ENCODE assay signal across 12 cellular contexts in the genomic region with DNA sequence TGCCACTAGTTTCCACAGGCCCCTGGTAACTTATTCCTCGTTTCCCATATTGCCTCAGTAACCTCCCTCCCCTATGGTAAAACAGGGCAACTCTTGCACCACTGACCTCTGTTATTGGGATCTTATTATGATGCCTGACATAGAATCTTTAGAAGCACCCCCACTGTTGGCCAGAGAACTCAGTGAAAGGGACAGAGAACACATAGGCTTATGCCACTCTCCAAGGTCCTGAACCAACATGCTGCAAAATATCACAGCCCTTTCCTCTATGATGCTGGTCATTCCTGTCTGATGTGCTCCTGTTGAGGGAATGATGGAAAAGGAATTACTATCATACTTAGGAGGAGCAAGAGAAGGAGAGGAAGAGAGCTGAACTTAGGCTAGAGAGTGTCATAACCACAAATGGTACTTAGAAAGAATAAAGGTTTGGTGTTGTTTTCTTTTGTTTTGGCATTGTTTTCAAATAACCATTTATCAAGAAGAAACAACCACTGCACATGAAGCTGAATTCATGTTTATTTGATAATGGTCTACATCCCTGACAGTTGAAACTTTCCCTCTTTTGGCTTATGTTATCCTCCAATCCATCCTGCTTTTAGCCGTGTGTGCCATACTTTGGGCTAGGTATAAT.
DNase-seq lines count a peak whose midpoint lies in the region; ATAC-seq, FAIRE-seq and TF ChIP-seq lines count a peak whose summit lies in the region.
"Had no signal": no experiment of that assay in that cellular context is flagged by ENCODE, and none has a peak within 500 bp of the region (broad histone marks: within the 10 kb centered on the region; RNA-seq: fewer than 3 reads in every experiment).

No MANE protein-coding gene starts in this region.

- in situ Hi-C loops in SK-MEL-5 (cut with HindIII; ENCODE audit: low pct_unique_long_range_greater_than_20kb, low sequenced_read_pairs) = no loop called here

- ATAC-seq in A549 = no peak
- ATAC-seq in HG03280 (IDR thresholded peaks at IDR 0.05; ENCODE audit: unreplicated experiment) = no peak
- ATAC-seq: activated naive CD8-positive, alpha-beta T cell treated with anti-CD3 and anti-CD28 coated beads, Interleukin-2, amount 50 U/mL, for 24 hours had no signal

- H3K27ac ChIP-seq in A549 (no peak overlapping the region), coronary artery (no peak overlapping the region)
- H3K27ac ChIP-seq: BLaER1 treated with 17β-estradiol and CSF1 and Interleukin-3, amounts not matched to agents 10 nM and 100 nM; right atrium auricular region had no signal

- no peak for FAIRE-seq in A549 (lab: Jason Lieb, UNC)

- DNase-seq in A549 (ENCODE audit: low read depth in 1 of 2, low spot score in 1 of 2) (peak in 1 of 2 experiments; percentile 1), H7 (peak; percentile 59), SK-MEL-5 (ENCODE audit: low read depth, low spot score) (peak; percentile 17), fibroblast of villous mesenchyme (ENCODE audit: low read depth) (peak; percentile 13), coronary artery (ENCODE audit: low spot score) (no peak), cerebellar nuclear complex (lab: John Stamatoyannopoulos, UW) (no peak), dedifferentiated amniotic fluid mesenchymal stem cell (ENCODE audit: extremely low spot score) (no peak)
- DNase-seq: activated naive CD8-positive, alpha-beta T cell treated with anti-CD3 and anti-CD28 coated beads, Interleukin-2, amount 50 U/mL, for 24 hours; NCI-H226 had no signal

- H3K4me2 ChIP-seq in A549 = no peak overlapping the region
- H3K4me2 ChIP-seq: BLaER1 treated with 17β-estradiol and CSF1 and Interleukin-3, amounts not matched to agents 10 nM and 100 nM had no signal

- TF ChIP-seq CTCF in A549 (IDR thresholded peaks at IDR 0.05) (no peak), fibroblast of villous mesenchyme (IDR thresholded peaks at IDR 0.05; ENCODE audit: insufficient read depth, low read depth, low read length) (no peak), coronary artery (IDR thresholded peaks at IDR 0.05) (no peak)

- H3K36me3 ChIP-seq in H7 (replicated peaks; ENCODE audit: control insufficient read depth, insufficient read depth, low read length) = no peaks in the 10 kb centered on the region
- H3K36me3 ChIP-seq: BLaER1 treated with 17β-estradiol and CSF1 and Interleukin-3, amounts not matched to agents 10 nM and 100 nM; right atrium auricular region had no signal

- CTCF ChIA-PET in A549 (lab: Yijun Ruan, JAX) = no interaction called here

- no peak overlapping the region for H3K4me3 ChIP-seq in A549
- no peak overlapping the region for H3K4me3 ChIP-seq in H7 (ENCODE audit: insufficient read depth, low read depth, low read length)
- H3K4me3 ChIP-seq in fibroblast of villous mesenchyme (ENCODE audit: low read depth, low read length) = no peak overlapping the region
- H3K4me3 ChIP-seq in coronary artery = no peak overlapping the region
- H3K4me3 ChIP-seq: BLaER1 treated with 17β-estradiol and CSF1 and Interleukin-3, amounts not matched to agents 10 nM and 100 nM; right atrium auricular region had no signal

- no peak for TF ChIP-seq EP300 in A549 (IDR thresholded peaks at IDR 0.05)

- H3K9me3 ChIP-seq in A549 = no peaks in the 10 kb centered on the region
- H3K9me3 ChIP-seq: BLaER1 treated with 17β-estradiol and CSF1 and Interleukin-3, amounts not matched to agents 10 nM and 100 nM; right atrium auricular region had no signal

- no peaks in the 10 kb centered on the region for H3K4me1 ChIP-seq in A549
- H3K4me1 ChIP-seq: BLaER1 treated with 17β-estradiol and CSF1 and Interleukin-3, amounts not matched to agents 10 nM and 100 nM; right atrium auricular region had no signal

- no peak for TF ChIP-seq POLR2A in A549 (IDR thresholded peaks at IDR 0.05; ENCODE audit: low read length)

- H3K27me3 ChIP-seq in H7 (ENCODE audit: control insufficient read depth, insufficient read depth, low read length) = no peaks in the 10 kb centered on the region
- H3K27me3 ChIP-seq: BLaER1 treated with 17β-estradiol and CSF1 and Interleukin-3, amounts not matched to agents 10 nM and 100 nM; right atrium auricular region had no signal

- POLR2A ChIA-PET in A549 (lab: Yijun Ruan, JAX) = no interaction called here

- no peak for TF ChIP-seq RAD21 in A549 (conservative IDR thresholded peaks at IDR 0.05 in 1 of 2, IDR thresholded peaks at IDR 0.05 in 1 of 2)

- WGBS in A549 (ENCODE audit: missing lambda C conversion rate) = 0% methylated on average over 2 of the region's 2 CpGs

TF ChIP-seq in A549, 52 proteins besides CTCF, POLR2A, EP300 and RAD21:
- TF ChIP-seq CBX8 (IDR thresholded peaks at IDR 0.05) = no peak
- no peak for TF ChIP-seq SMC3 (IDR thresholded peaks at IDR 0.05)
- no peak for TF ChIP-seq SREBF2 (IDR thresholded peaks at IDR 0.05)
- no peak for TF ChIP-seq HEYL (CRISPR knock-in tag; IDR thresholded peaks at IDR 0.05)
- TF ChIP-seq, protein P1, sequence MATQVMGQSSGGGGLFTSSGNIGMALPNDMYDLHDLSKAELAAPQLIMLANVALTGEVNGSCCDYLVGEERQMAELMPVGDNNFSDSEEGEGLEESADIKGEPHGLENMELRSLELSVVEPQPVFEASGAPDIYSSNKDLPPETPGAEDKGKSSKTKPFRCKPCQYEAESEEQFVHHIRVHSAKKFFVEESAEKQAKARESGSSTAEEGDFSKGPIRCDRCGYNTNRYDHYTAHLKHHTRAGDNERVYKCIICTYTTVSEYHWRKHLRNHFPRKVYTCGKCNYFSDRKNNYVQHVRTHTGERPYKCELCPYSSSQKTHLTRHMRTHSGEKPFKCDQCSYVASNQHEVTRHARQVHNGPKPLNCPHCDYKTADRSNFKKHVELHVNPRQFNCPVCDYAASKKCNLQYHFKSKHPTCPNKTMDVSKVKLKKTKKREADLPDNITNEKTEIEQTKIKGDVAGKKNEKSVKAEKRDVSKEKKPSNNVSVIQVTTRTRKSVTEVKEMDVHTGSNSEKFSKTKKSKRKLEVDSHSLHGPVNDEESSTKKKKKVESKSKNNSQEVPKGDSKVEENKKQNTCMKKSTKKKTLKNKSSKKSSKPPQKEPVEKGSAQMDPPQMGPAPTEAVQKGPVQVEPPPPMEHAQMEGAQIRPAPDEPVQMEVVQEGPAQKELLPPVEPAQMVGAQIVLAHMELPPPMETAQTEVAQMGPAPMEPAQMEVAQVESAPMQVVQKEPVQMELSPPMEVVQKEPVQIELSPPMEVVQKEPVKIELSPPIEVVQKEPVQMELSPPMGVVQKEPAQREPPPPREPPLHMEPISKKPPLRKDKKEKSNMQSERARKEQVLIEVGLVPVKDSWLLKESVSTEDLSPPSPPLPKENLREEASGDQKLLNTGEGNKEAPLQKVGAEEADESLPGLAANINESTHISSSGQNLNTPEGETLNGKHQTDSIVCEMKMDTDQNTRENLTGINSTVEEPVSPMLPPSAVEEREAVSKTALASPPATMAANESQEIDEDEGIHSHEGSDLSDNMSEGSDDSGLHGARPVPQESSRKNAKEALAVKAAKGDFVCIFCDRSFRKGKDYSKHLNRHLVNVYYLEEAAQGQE (IDR thresholded peaks at IDR 0.05) = peak; percentile 88
- TF ChIP-seq ESRRA (IDR thresholded peaks at IDR 0.05; ENCODE audit: borderline replicate concordance, low read length) = no peak
TF ChIP-seq in A549: peak in this region for 1.

Comparison
In these comparisons a context has a peak if more than half of its experiments do, and no peak if none do; other contexts are left out.
1. DNase-seq: peak in H7 (single experiment), SK-MEL-5 (single experiment) and fibroblast of villous mesenchyme (single experiment); none in coronary artery (single experiment), cerebellar nuclear complex (0 of 2) and dedifferentiated amniotic fluid mesenchymal stem cell (single experiment).